ENCODE assay signal across 8 cellular contexts in genomic region chr3:184656991-184657669, GRCh38. TPM values are rescaled to one million over a fixed set of nuclear protein-coding genes. Genes with fewer than 3 reads are reported as not detected.
DNase-seq lines count a peak whose midpoint lies in the region; ATAC-seq lines count a peak whose summit lies in the region.

No MANE protein-coding gene starts in this region.

- DNase-seq in GM23248 (peak; percentile 32), NCI-H2227 (lab: John Stamatoyannopoulos, UW; ENCODE audit: unreplicated experiment) (peak; percentile 25), iris pigment epithelial cell (ENCODE audit: low read depth) (peak; percentile 86), SHP77 (lab: John Stamatoyannopoulos, UW) (no peak), GOT3 (lab: John Stamatoyannopoulos, UW) (no peak)
- DNase-seq in activated CD8-positive, alpha-beta memory T cell treated with anti-CD3 and anti-CD28 coated beads, Interleukin-2, amount 50 U/mL, for 48 hours = no peak

- H4K20me1 ChIP-seq in GM23248 (ENCODE audit: insufficient read depth) = no peaks in the 10 kb centered on the region

- peak; percentile 96 for ATAC-seq in GM18511 (IDR thresholded peaks at IDR 0.05; ENCODE audit: unreplicated experiment)
- ATAC-seq in HG02840 (IDR thresholded peaks at IDR 0.05; ENCODE audit: low FRiP score, unreplicated experiment) = no peak

- H2AFZ ChIP-seq in GM23248 = no peak overlapping the region

- H3K4me3 ChIP-seq in GM23248 = no peak overlapping the region

- H3K9me2 ChIP-seq in GM23248 (ENCODE audit: insufficient read depth) = no peaks in the 10 kb centered on the region

- H3K4me2 ChIP-seq in GM23248 (ENCODE audit: unreplicated experiment) = no peak overlapping the region

- no peaks in the 10 kb centered on the region for H3K36me3 ChIP-seq in GM23248 (ENCODE audit: low read depth)

- H3K27me3 ChIP-seq in GM23248 (replicated peaks; ENCODE audit: insufficient read depth) = no peaks in the 10 kb centered on the region

- WGBS in GM23248 (ENCODE audit: low coverage in 1 of 2, low lambda C conversion rate in 2 of 2, missing lambda C conversion rate in 2 of 2), 2 experiments = 67 to 68% methylated on average over 10 of the region's 10 CpGs

- H3K27ac ChIP-seq in GM23248 = no peak overlapping the region

- H3K4me1 ChIP-seq in GM23248 (ENCODE audit: insufficient read depth) = no peaks in the 10 kb centered on the region

- in situ Hi-C loops in GM23248 (cut with MboI) = no loop called here

- no peaks in the 10 kb centered on the region for H3K9me3 ChIP-seq in GM23248 (ENCODE audit: low read depth)

- H3K9ac ChIP-seq in GM23248 = no peak overlapping the region

- no peaks in the 10 kb centered on the region for H3K79me2 ChIP-seq in GM23248 (ENCODE audit: insufficient read depth)

- H3F3A ChIP-seq in GM23248 (ENCODE audit: insufficient read depth) = no peaks in the 10 kb centered on the region

RNA-seq across cellular contexts. Expression of gene MAGEF1, which starts 54.7 kb away (rescaled TPM):
- total RNA-seq in GM23248 (2014; rRNA removed; shearing (Covaris generic)) = 25.0 and 38.9 TPM in 2 replicates
- 38.7 and 39.0 TPM in 2 replicates for polyA plus RNA-seq in GM23248 (2016; fragmentation: Nextera tagmentation; extraction: Ambion mirVana)

Comparison
In these comparisons a context has a peak if more than half of its experiments do, and no peak if none do; other contexts are left out.
1. DNase-seq: peak in GM23248 (single experiment), NCI-H2227 (single experiment) and iris pigment epithelial cell (single experiment); none in SHP77 (0 of 2), GOT3 (single experiment) and activated CD8-positive, alpha-beta memory T cell treated with anti-CD3 and anti-CD28 coated beads, Interleukin-2, amount 50 U/mL, for 48 hours (single experiment).